20 cellular contexts compared by ENCODE assay signal in genomic region chr10:101848408-101848807, GRCh38. TPM values are rescaled to one million over a fixed set of nuclear protein-coding genes. Genes with fewer than 3 reads are reported as not detected.
DNase-seq lines count a peak whose midpoint lies in the region; ATAC-seq, FAIRE-seq and TF ChIP-seq lines count a peak whose summit lies in the region.
"Had no signal": no experiment of that assay in that cellular context is flagged by ENCODE, and none has a peak within 500 bp of the region (broad histone marks: within the 10 kb centered on the region; RNA-seq: fewer than 3 reads in every experiment).

No MANE protein-coding gene starts in this region.

- peak; percentile 100 for FAIRE-seq in endothelial cell of umbilical vein (lab: Jason Lieb, UNC)

- H3K4me3 ChIP-seq in HL-60 (replicated peaks; ENCODE audit: insufficient read depth, low read length) (no peak overlapping the region), endothelial cell of umbilical vein (replicated peaks in 1 of 3; ENCODE audit: insufficient read depth in 1 of 3, low read depth in 1 of 3, low read length in 3 of 3) (no peak overlapping the region)
- H3K4me3 ChIP-seq: breast epithelium, esophagus muscularis mucosa, sigmoid colon, transverse colon had no signal

- H3K4me2 ChIP-seq in endothelial cell of umbilical vein (ENCODE audit: insufficient read depth, low read length): peak overlapping the region; percentile 18
- H3K4me2 ChIP-seq: KMS-11, SK-N-SH had no signal

- H3K79me2 ChIP-seq in endothelial cell of umbilical vein (ENCODE audit: control insufficient read depth, insufficient read depth, low read length): no peaks in the 10 kb centered on the region

- no peak for TF ChIP-seq CTCF in HL-60 (IDR thresholded peaks at IDR 0.05; ENCODE audit: insufficient read depth, low read length)
- no peak for TF ChIP-seq CTCF in endothelial cell of umbilical vein (IDR thresholded peaks at IDR 0.05; ENCODE audit: extremely low read depth in 1 of 2, insufficient read depth in 1 of 2, low read depth in 1 of 2, low read length in 2 of 2)

- dilution Hi-C loops in endothelial cell of umbilical vein (cut with MboI; ENCODE audit: extremely low pct_ligation_motif_present, low sequenced_read_pairs): no loop called here

- H3K4me1 ChIP-seq in endothelial cell of umbilical vein (ENCODE audit: control insufficient read depth, extremely low read depth, insufficient read depth, low read length): peaks cover 26% of the 10 kb centered on the region
- H3K4me1 ChIP-seq: breast epithelium had no signal

- H3K9me3 ChIP-seq in endothelial cell of umbilical vein (replicated peaks; ENCODE audit: control insufficient read depth, insufficient read depth, low read length): no peaks in the 10 kb centered on the region
- H3K9me3 ChIP-seq: breast epithelium, esophagus muscularis mucosa, sigmoid colon, SK-N-SH, transverse colon had no signal

- BruUV-seq in endothelial cell of umbilical vein (replicated peaks; lab: Mats Ljungman, UMichigan): no TSS peak

- no peak overlapping the region for H2AFZ ChIP-seq in endothelial cell of umbilical vein (ENCODE audit: low read depth, low read length)

- no peaks in the 10 kb centered on the region for H3K9me1 ChIP-seq in endothelial cell of umbilical vein (replicated peaks; ENCODE audit: control insufficient read depth, extremely low read depth, insufficient read depth, low read length)

- DNase-seq in HL-60 (ENCODE audit: low read depth in 1 of 2, low spot score in 1 of 2): peak in 1 of 2 experiments; percentile 60
- DNase-seq in NOMO-1 treated with dmso at 0.1 percent for 144 hours (lab: John Stamatoyannopoulos, UW; ENCODE audit: unreplicated experiment): peak; percentile 11
- DNase-seq in endothelial cell of umbilical vein (ENCODE audit: low read depth, low spot score): peak; percentile 76
- peak; percentile 30 for DNase-seq in pulmonary artery endothelial cell (ENCODE audit: low read depth, low spot score)
- no peak for DNase-seq in epidermal melanocyte (ENCODE audit: insufficient read length, low spot score)
- DNase-seq in C1 segment of cervical spinal cord (lab: John Stamatoyannopoulos, UW): no peak
- no peak for DNase-seq in activated gamma-delta T cell treated with Interleukin-2 at 50 U/mL for 16 hours
- DNase-seq: activated CD4-positive, alpha-beta T cell treated with anti-CD3 and anti-CD28 coated beads for 1 hour; NCI-H1417; NCI-H2171; NCI-H748 treated with DMSO at 0.1 percent for 48 hours; occipital lobe; sigmoid colon; SK-N-SH; stimulated activated naive CD4-positive, alpha-beta T cell treated with Interleukin-2 at 50 U/mL for 16 hours; transverse colon had no signal

- ATAC-seq in GM21528 (IDR thresholded peaks at IDR 0.05; ENCODE audit: low FRiP score, unreplicated experiment): no peak

- H3K36me3 ChIP-seq in endothelial cell of umbilical vein (ENCODE audit: control insufficient read depth in 2 of 2, extremely low read depth in 1 of 2, insufficient read depth in 2 of 2, low read length in 2 of 2): no peaks in the 10 kb centered on the region
- H3K36me3 ChIP-seq: breast epithelium had no signal

- H3K27ac ChIP-seq in HL-60 (replicated peaks): peak overlapping the region; percentile 76
- H3K27ac ChIP-seq in endothelial cell of umbilical vein (ENCODE audit: insufficient read depth, low read depth, low read length): peak overlapping the region; percentile 71
- H3K27ac ChIP-seq: breast epithelium, esophagus muscularis mucosa, KMS-11, sigmoid colon, transverse colon had no signal

- no peak overlapping the region for H3K9ac ChIP-seq in endothelial cell of umbilical vein (replicated peaks; ENCODE audit: extremely low read depth, insufficient read depth, low read length)
- H3K9ac ChIP-seq: KMS-11, SK-N-SH had no signal

- intact Hi-C loops in endothelial cell of umbilical vein (cut with micrococcal nuclease): loop anchor here (1.0 to 5.0 kb wide), 2 partner anchors 8 to 89 kb away; no protein-coding TSS in a partner anchor

- POLR2A ChIA-PET in endothelial cell of umbilical vein (lab: Charles Lee): interaction anchor here (1.0 kb wide), 1 partner anchor 90 kb away, joined by 3 read pairs; no protein-coding TSS in a partner anchor

- H4K20me1 ChIP-seq in endothelial cell of umbilical vein (replicated peaks; ENCODE audit: control insufficient read depth, extremely low read depth, insufficient read depth, low read length): no peaks in the 10 kb centered on the region

- no peaks in the 10 kb centered on the region for H3K27me3 ChIP-seq in HL-60 (ENCODE audit: insufficient read depth, poor library complexity, severe bottlenecking)
- no peaks in the 10 kb centered on the region for H3K27me3 ChIP-seq in endothelial cell of umbilical vein (ENCODE audit: control insufficient read depth in 2 of 2, insufficient read depth in 2 of 2, low read length in 2 of 2)
- H3K27me3 ChIP-seq: breast epithelium, transverse colon had no signal

- TF ChIP-seq POLR2A in endothelial cell of umbilical vein (IDR thresholded peaks at IDR 0.05; ENCODE audit: low read depth, low read length): no peak

- CTCF ChIA-PET in endothelial cell of umbilical vein (lab: Charles Lee): interaction anchor here (0.7 to 3.6 kb wide), 16 partner anchors 8 to 263 kb away, joined by 3 to 41 read pairs (median 6); partner anchors contain the start of gene OGA

TF ChIP-seq in endothelial cell of umbilical vein, 7 proteins besides CTCF, POLR2A, EP300 and RAD21:
- TF ChIP-seq JUN (IDR thresholded peaks at IDR 0.05; ENCODE audit: borderline replicate concordance, insufficient read depth, insufficient read length, low read depth) (peak; percentile 82), EZH2 (IDR thresholded peaks at IDR 0.05; ENCODE audit: borderline replicate concordance, low read depth, low read length, severe bottlenecking) (no peak)

RNA-seq across cellular contexts. Expression of gene KCNIP2, which starts 4.8 kb away (rescaled TPM):
- total RNA-seq in endothelial cell of umbilical vein (2.2 and 3.0 TPM in 2 replicates), pulmonary artery endothelial cell (0.07 and 0.25 TPM in 2 replicates)
- polyA plus RNA-seq in endothelial cell of umbilical vein: 0.36 and 0.65 TPM in 2 replicates
- polyA plus RNA-seq in endothelial cell of umbilical vein (2011; cell fraction: cytosol; rRNA removed): 0.05 and 0.11 TPM in 2 replicates
- polyA plus RNA-seq in endothelial cell of umbilical vein (2011; cell fraction: nucleus; rRNA removed): 3.6 and 3.8 TPM in 2 replicates
- polyA plus RNA-seq in endothelial cell of umbilical vein (2012): 0.46 and 0.50 TPM in 2 replicates
- 1.4 and 4.7 TPM in 2 replicates for polyA minus RNA-seq in endothelial cell of umbilical vein
- not detected for polyA minus RNA-seq in endothelial cell of umbilical vein (2011; cell fraction: cytosol; rRNA and poly(A)+ RNA removed)
- polyA minus RNA-seq in endothelial cell of umbilical vein (2011; cell fraction: nucleus; rRNA and poly(A)+ RNA removed): 2.5 and 3.0 TPM in 2 replicates

RNA-seq across cellular contexts. Expression of gene OGA, which starts 30.2 kb away (rescaled TPM):
- 113 and 118 TPM in 2 replicates for total RNA-seq in endothelial cell of umbilical vein
- 21.6 and 30.8 TPM in 2 replicates for polyA plus RNA-seq in endothelial cell of umbilical vein
- 22.9 and 25.5 TPM in 2 replicates for polyA plus RNA-seq in endothelial cell of umbilical vein (2011; cell fraction: cytosol; rRNA removed)
- 212 and 252 TPM in 2 replicates for polyA plus RNA-seq in endothelial cell of umbilical vein (2011; cell fraction: nucleus; rRNA removed)
- 82.7 and 99.0 TPM in 2 replicates for polyA plus RNA-seq in endothelial cell of umbilical vein (2012)
- 84.4 and 102 TPM in 2 replicates for polyA minus RNA-seq in endothelial cell of umbilical vein
- 23.2 TPM for polyA minus RNA-seq in endothelial cell of umbilical vein (2011; cell fraction: cytosol; rRNA and poly(A)+ RNA removed)
- polyA minus RNA-seq in endothelial cell of umbilical vein (2011; cell fraction: nucleus; rRNA and poly(A)+ RNA removed): 122 and 181 TPM in 2 replicates
- 80.0 and 84.5 TPM in 2 replicates for total RNA-seq in pulmonary artery endothelial cell

Comparison
In these comparisons a context has a peak if more than half of its experiments do, and no peak if none do; other contexts are left out.
1. DNase-seq: peak in NOMO-1 treated with dmso at 0.1 percent for 144 hours (single experiment), endothelial cell of umbilical vein (single experiment) and pulmonary artery endothelial cell (single experiment); none in epidermal melanocyte (single experiment), C1 segment of cervical spinal cord (0 of 14) and activated gamma-delta T cell treated with Interleukin-2 at 50 U/mL for 16 hours (single experiment).